In the genomic region with DNA sequence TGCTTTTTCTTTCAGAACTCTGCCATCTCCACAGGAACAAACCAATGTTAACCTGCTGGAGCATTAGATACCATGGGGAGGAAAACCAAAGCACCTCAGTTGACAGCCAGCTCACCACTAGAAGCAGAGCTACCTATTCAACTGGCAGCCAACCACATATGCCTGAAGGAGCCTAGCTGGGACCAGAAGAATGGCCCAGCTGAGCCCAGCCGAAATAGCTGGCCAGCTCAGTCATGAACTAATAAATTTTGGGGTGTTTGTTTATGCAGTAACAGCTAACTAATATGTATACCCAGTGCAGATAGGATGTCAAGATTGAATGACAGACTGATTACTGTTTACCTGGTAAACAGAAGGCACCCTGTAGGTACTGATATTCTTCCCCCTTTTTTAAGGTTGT, we compare ENCODE assay signal across 29 cellular contexts.
"Had no signal": no experiment of that assay in that cellular context is flagged by ENCODE, and none has a peak within 500 bp of the region (broad histone marks: within the 10 kb centered on the region; RNA-seq: fewer than 3 reads in every experiment).

No MANE protein-coding gene starts in this region.

- H3K27me3 Mint-ChIP-seq: stimulated activated memory B cell treated with anti-CD40 and anti-IgM and Interleukin-4, amounts not matched to agents 10 μg/mL and 1 μg/mL and 100 μg/mL, for 72 hours; stimulated activated naive B cell treated with anti-CD40 and anti-IgM and Interleukin-4, amounts not matched to agents 10 μg/mL and 1 μg/mL and 100 μg/mL, for 72 hours; stimulated activated naive CD8-positive, alpha-beta T cell treated with anti-CD3 and anti-CD28 coated beads, Interleukin-15, amount 100 ng/mL, for 72 hours; stimulated activated naive CD8-positive, alpha-beta T cell treated with anti-CD3 and anti-CD28 coated beads, Interleukin-15, Interleukin-2, amounts not matched to agents 100 ng/mL and 50 ng/mL, for 24 hours; type B pancreatic cell had no signal

- H3K4me3 ChIP-seq: stomach, suprapubic skin, testis, thoracic aorta, thyroid gland, tibial artery, tibial nerve, transverse colon, upper lobe of left lung, upper lobe of right lung, uterus, vagina had no signal

- FAIRE-seq: urothelium cell line had no signal

- H3K4me1 Mint-ChIP-seq: stimulated activated effector memory CD8-positive, alpha-beta T cell treated with anti-CD3 and anti-CD28 coated beads, Interleukin-12 subunit alpha, Interleukin-12 subunit beta, amount 100 ng/mL, for 72 hours; stimulated activated memory B cell treated with anti-CD40 and anti-IgM and Interleukin-4, amounts not matched to agents 10 μg/mL and 1 μg/mL and 100 μg/mL, for 72 hours; stimulated activated naive B cell treated with anti-CD40 and anti-IgM and Interleukin-4, amounts not matched to agents 10 μg/mL and 1 μg/mL and 100 μg/mL, for 72 hours; stimulated activated naive CD8-positive, alpha-beta T cell treated with anti-CD3 and anti-CD28 coated beads, Interleukin-15, amount 100 ng/mL, for 72 hours had no signal

- H3K9me3 ChIP-seq: suprapubic skin, testis, thoracic aorta, thyroid gland, tibial artery, transverse colon, upper lobe of left lung, upper lobe of right lung, uterus, vagina had no signal

- H3K27ac Mint-ChIP-seq: stimulated activated effector memory CD8-positive, alpha-beta T cell treated with anti-CD3 and anti-CD28 coated beads, Interleukin-12 subunit alpha, Interleukin-12 subunit beta, amount 100 ng/mL, for 72 hours; stimulated activated memory B cell treated with anti-CD40 and anti-IgM and Interleukin-4, amounts not matched to agents 10 μg/mL and 1 μg/mL and 100 μg/mL, for 72 hours; stimulated activated naive B cell treated with anti-CD40 and anti-IgM and Interleukin-4, amounts not matched to agents 10 μg/mL and 1 μg/mL and 100 μg/mL, for 72 hours; stimulated activated naive CD8-positive, alpha-beta T cell treated with anti-CD3 and anti-CD28 coated beads, Interleukin-15, amount 100 ng/mL, for 72 hours; stimulated activated naive CD8-positive, alpha-beta T cell treated with anti-CD3 and anti-CD28 coated beads, Interleukin-15, Interleukin-2, amounts not matched to agents 100 ng/mL and 50 ng/mL, for 24 hours; type B pancreatic cell had no signal

- H3K4me3 Mint-ChIP-seq: stimulated activated effector memory CD8-positive, alpha-beta T cell treated with anti-CD3 and anti-CD28 coated beads, Interleukin-12 subunit alpha, Interleukin-12 subunit beta, amount 100 ng/mL, for 72 hours; stimulated activated memory B cell treated with anti-CD40 and anti-IgM and Interleukin-4, amounts not matched to agents 10 μg/mL and 1 μg/mL and 100 μg/mL, for 72 hours; stimulated activated naive B cell treated with anti-CD40 and anti-IgM and Interleukin-4, amounts not matched to agents 10 μg/mL and 1 μg/mL and 100 μg/mL, for 72 hours; stimulated activated naive CD8-positive, alpha-beta T cell treated with anti-CD3 and anti-CD28 coated beads, Interleukin-15, amount 100 ng/mL, for 72 hours; stimulated activated naive CD8-positive, alpha-beta T cell treated with anti-CD3 and anti-CD28 coated beads, Interleukin-15, Interleukin-2, amounts not matched to agents 100 ng/mL and 50 ng/mL, for 24 hours; type B pancreatic cell had no signal

- H3K4me1 ChIP-seq: stomach, suprapubic skin, testis, thyroid gland, tibial nerve, transverse colon, upper lobe of left lung, upper lobe of right lung, uterus, vagina had no signal

- DNase-seq: stimulated activated CD4-positive, alpha-beta T cell treated with anti-CD3 and anti-CD28 coated beads, Interleukin-2, amount 100 ng/mL, for 48 hours; stimulated activated CD4-positive, alpha-beta T cell treated with anti-CD3 and anti-CD28 coated beads, Interleukin-4, amount 100 ng/mL, for 1 hour; stimulated activated CD4-positive, alpha-beta T cell treated with anti-CD3 and anti-CD28 coated beads, Interleukin-4, amount 100 ng/mL, for 24 hours; stimulated activated CD4-positive, alpha-beta T cell treated with anti-CD3 and anti-CD28 coated beads, Interleukin-4, amount 100 ng/mL, for 4 hours; stimulated activated CD8-positive, alpha-beta memory T cell treated with anti-CD3 and anti-CD28 coated beads, Interleukin-4, amount 100 ng/mL, for 48 hours; stimulated activated naive B cell treated with anti-CD40 and anti-IgM and Interleukin-4, amounts not matched to agents 10 μg/mL and 1 μg/mL and 100 μg/mL, for 72 hours; stimulated activated naive CD4-positive, alpha-beta T cell; stimulated activated naive CD4-positive, alpha-beta T cell treated with Interleukin-2 at 50 U/mL for 16 hours; stimulated activated naive CD8-positive, alpha-beta T cell treated with anti-CD3 and anti-CD28 coated beads, Interleukin-15, amount 100 ng/mL, for 72 hours; stimulated activated naive CD8-positive, alpha-beta T cell treated with anti-CD3 and anti-CD28 coated beads, Interleukin-15, Interleukin-2, amounts not matched to agents 100 U/mL and 50 U/mL, for 24 hours; stomach; substantia nigra; testis; thyroid gland; tibial artery; transverse colon; trophoblast cell; upper lobe of left lung; upper lobe of right lung; uterus had no signal

- H3K27me3 ChIP-seq: stomach, suprapubic skin, testis, thyroid gland, tibial artery, tibial nerve, transverse colon, upper lobe of left lung, upper lobe of right lung, uterus, vagina had no signal

- H3K9me3 Mint-ChIP-seq: type B pancreatic cell had no signal

- H3K36me3 ChIP-seq: stomach, suprapubic skin, thoracic aorta, thyroid gland, tibial artery, tibial nerve, transverse colon, upper lobe of left lung, upper lobe of right lung, uterus, vagina had no signal

- H3K27ac ChIP-seq: stomach, suprapubic skin, testis, thyroid gland, tibial nerve, transverse colon, upper lobe of left lung, upper lobe of right lung, uterus, vagina had no signal

- ATAC-seq: stimulated activated effector memory CD8-positive, alpha-beta T cell treated with anti-CD3 and anti-CD28 coated beads, Interleukin-12 subunit alpha, Interleukin-12 subunit beta, amount 100 ng/mL, for 72 hours; stimulated activated memory B cell treated with anti-CD40 and anti-IgM and Interleukin-4, amounts not matched to agents 10 μg/mL and 1 μg/mL and 100 μg/mL, for 72 hours; stimulated activated naive B cell treated with anti-CD40 and anti-IgM and Interleukin-4, amounts not matched to agents 10 μg/mL and 1 μg/mL and 100 μg/mL, for 72 hours; stimulated activated naive CD8-positive, alpha-beta T cell treated with anti-CD3 and anti-CD28 coated beads, Interleukin-15, amount 100 ng/mL, for 72 hours; stimulated activated naive CD8-positive, alpha-beta T cell treated with anti-CD3 and anti-CD28 coated beads, Interleukin-15, Interleukin-2, amounts not matched to agents 100 U/mL and 50 U/mL, for 24 hours; upper lobe of right lung had no signal

- H3K36me3 Mint-ChIP-seq: stimulated activated effector memory CD8-positive, alpha-beta T cell treated with anti-CD3 and anti-CD28 coated beads, Interleukin-12 subunit alpha, Interleukin-12 subunit beta, amount 100 ng/mL, for 72 hours; stimulated activated memory B cell treated with anti-CD40 and anti-IgM and Interleukin-4, amounts not matched to agents 10 μg/mL and 1 μg/mL and 100 μg/mL, for 72 hours; stimulated activated naive B cell treated with anti-CD40 and anti-IgM and Interleukin-4, amounts not matched to agents 10 μg/mL and 1 μg/mL and 100 μg/mL, for 72 hours; type B pancreatic cell had no signal
